1 cellular context compared by ENCODE assay signal in genomic region chr16:62870554-62870953, GRCh38.
TF ChIP-seq lines count a peak whose summit lies in the region.

No MANE protein-coding gene starts in this region.

TF ChIP-seq in liver, 16 proteins besides CTCF, POLR2A, EP300 and RAD21 (continued from another document):
- TF ChIP-seq REST (IDR thresholded peaks at IDR 0.05) (no peak), ATF3 (IDR thresholded peaks at IDR 0.05) (no peak), FOXA2 (IDR thresholded peaks at IDR 0.05) (no peak), TAF1 (conservative IDR thresholded peaks at IDR 0.05) (no peak), ZBTB33 (IDR thresholded peaks at IDR 0.05) (no peak)
